Comparison of ENCODE assay signal across 20 cellular contexts in genomic region chr2:191488135-191488534, GRCh38.
DNase-seq lines count a peak whose midpoint lies in the region; ATAC-seq and TF ChIP-seq lines count a peak whose summit lies in the region.
"Had no signal": no experiment of that assay in that cellular context is flagged by ENCODE, and none has a peak within 500 bp of the region (broad histone marks: within the 10 kb centered on the region; RNA-seq: fewer than 3 reads in every experiment).

No MANE protein-coding gene starts in this region.

- no peak overlapping the region for H3K4me3 ChIP-seq in RWPE2 (ENCODE audit: severe bottlenecking)
- H3K4me3 ChIP-seq: lung, neural progenitor cell, right atrium auricular region, testis had no signal

- DNase-seq in A172 (ENCODE audit: low spot score) (peak; percentile 59), HFFc6 (no peak), RWPE2 (ENCODE audit: low spot score) (peak; percentile 74), islet precursor cell (peak; percentile 90), NCI-H1436 (lab: John Stamatoyannopoulos, UW) (no peak), GM20000 (ENCODE audit: low spot score) (no peak)
- DNase-seq in activated naive CD4-positive, alpha-beta T cell treated with anti-CD3 and anti-CD28 coated beads, Interleukin-2, amount 10 ng/mL, durations not matched to agents 7 days and 5 days, result no peak
- DNase-seq: activated CD8-positive, alpha-beta T cell treated with anti-CD3 and anti-CD28 coated beads, Interleukin-2, amount 10 ng/mL, durations not matched to agents 7 days and 5 days; anterior cingulate cortex; COR-L47; dermis blood vessel endothelial cell; NCI-H1092 treated with DMSO at 0.1 percent for 48 hours; NK-92 treated with Interleukin-12 subunit alpha and Interleukin-12 subunit beta, amount 100 ng/mL, for 24 hours; testis had no signal

- peak overlapping the region; percentile 77; the same call in 1 of the 2 replicates for H3K4me3 Mint-ChIP-seq in HFFc6
- H3K4me3 Mint-ChIP-seq in activated naive CD4-positive, alpha-beta T cell treated with anti-CD3 and anti-CD28 coated beads, Interleukin-2, amount 10 ng/mL, durations not matched to agents 7 days and 5 days, result no peak overlapping the region
- H3K4me3 Mint-ChIP-seq: activated CD8-positive, alpha-beta T cell treated with anti-CD3 and anti-CD28 coated beads, Interleukin-2, amount 10 ng/mL, durations not matched to agents 7 days and 5 days; neural progenitor cell had no signal

- CTCF ChIA-PET in activated naive CD4-positive, alpha-beta T cell treated with anti-CD3 and anti-CD28 coated beads, Interleukin-2, amount 10 ng/mL, durations not matched to agents 7 days and 5 days (lab: Charles Lee), result no interaction called here

- H3K4me1 ChIP-seq in RWPE2 (ENCODE audit: insufficient read depth, poor library complexity, severe bottlenecking), result peaks cover 24% of the 10 kb centered on the region
- H3K4me1 ChIP-seq: neural progenitor cell, right atrium auricular region, testis had no signal

- H3K9me3 Mint-ChIP-seq in HFFc6, result peaks cover 6% of the 10 kb centered on the region; the same call in 1 of the 2 replicates
- H3K9me3 Mint-ChIP-seq in activated naive CD4-positive, alpha-beta T cell treated with anti-CD3 and anti-CD28 coated beads, Interleukin-2, amount 10 ng/mL, durations not matched to agents 7 days and 5 days, result peaks cover 2% of the 10 kb centered on the region

- H3K27ac Mint-ChIP-seq in HFFc6, result peak overlapping the region; percentile 90; the same call in 1 of the 2 replicates
- no peak overlapping the region for H3K27ac Mint-ChIP-seq in activated naive CD4-positive, alpha-beta T cell treated with anti-CD3 and anti-CD28 coated beads, Interleukin-2, amount 10 ng/mL, durations not matched to agents 7 days and 5 days
- H3K27ac Mint-ChIP-seq: activated CD8-positive, alpha-beta T cell treated with anti-CD3 and anti-CD28 coated beads, Interleukin-2, amount 10 ng/mL, durations not matched to agents 7 days and 5 days; activated T-helper 2 cell treated with anti-CD3 and anti-CD28 coated beads, Interferon-gamma antibody, Interleukin-2, Interleukin-4, amounts not matched to agents 10 μg/mL and 5 μg/mL and 100 μg/mL, durations not matched to agents 14 hours and 24 hours and 36 hours; neural progenitor cell had no signal

- no peaks in the 10 kb centered on the region for H3K36me3 ChIP-seq in RWPE2 (ENCODE audit: low read depth)
- H3K36me3 ChIP-seq: neural progenitor cell, right atrium auricular region had no signal

- no peaks in the 10 kb centered on the region for H3K27me3 ChIP-seq in RWPE2 (ENCODE audit: insufficient read depth, poor library complexity, severe bottlenecking)
- H3K27me3 ChIP-seq: neural progenitor cell, right atrium auricular region, testis had no signal

- no peaks in the 10 kb centered on the region for H3K9me3 ChIP-seq in RWPE2 (ENCODE audit: severe bottlenecking)
- H3K9me3 ChIP-seq: testis had no signal

- H3K27ac ChIP-seq in RWPE2 (ENCODE audit: poor library complexity, severe bottlenecking), result peak overlapping the region; percentile 53
- H3K27ac ChIP-seq: neural progenitor cell, right atrium auricular region, testis had no signal

- ATAC-seq in RWPE2 (ENCODE audit: low read depth) (peak; percentile 63), HG03045 (IDR thresholded peaks at IDR 0.05; ENCODE audit: unreplicated experiment) (no peak)
- ATAC-seq: activated CD8-positive, alpha-beta T cell treated with anti-CD3 and anti-CD28 coated beads, Interleukin-2, amount 10 ng/mL, durations not matched to agents 7 days and 5 days; SK-N-SH treated with all-trans-retinoic acid at 6 μM for 48 hours had no signal

- H3K4me1 Mint-ChIP-seq in HFFc6 (ENCODE audit: low read depth), result peaks cover 48% of the 10 kb centered on the region
- no peaks in the 10 kb centered on the region for H3K4me1 Mint-ChIP-seq in activated naive CD4-positive, alpha-beta T cell treated with anti-CD3 and anti-CD28 coated beads, Interleukin-2, amount 10 ng/mL, durations not matched to agents 7 days and 5 days

- TF ChIP-seq CTCF in HFFc6 (IDR thresholded peaks at IDR 0.05), result no peak
- TF ChIP-seq CTCF in RWPE2 (IDR thresholded peaks at IDR 0.05; ENCODE audit: poor library complexity, severe bottlenecking), result no peak
- no peak for TF ChIP-seq CTCF in GM20000 (IDR thresholded peaks at IDR 0.05; ENCODE audit: extremely low read depth, missing control alignments)

- H3K36me3 Mint-ChIP-seq in HFFc6 (ENCODE audit: low read depth), result peaks cover 11% of the 10 kb centered on the region
- no peaks in the 10 kb centered on the region for H3K36me3 Mint-ChIP-seq in activated naive CD4-positive, alpha-beta T cell treated with anti-CD3 and anti-CD28 coated beads, Interleukin-2, amount 10 ng/mL, durations not matched to agents 7 days and 5 days

- H3K27me3 Mint-ChIP-seq in HFFc6 (ENCODE audit: insufficient read depth), result peaks cover 3% of the 10 kb centered on the region
- peaks cover 10% of the 10 kb centered on the region for H3K27me3 Mint-ChIP-seq in activated naive CD4-positive, alpha-beta T cell treated with anti-CD3 and anti-CD28 coated beads, Interleukin-2, amount 10 ng/mL, durations not matched to agents 7 days and 5 days

Comparison
In these comparisons a context has a peak if more than half of its experiments do, and no peak if none do; other contexts are left out.
1. DNase-seq: peak in A172 (single experiment), RWPE2 (single experiment) and islet precursor cell (single experiment); none in HFFc6 (single experiment), activated naive CD4-positive, alpha-beta T cell treated with anti-CD3 and anti-CD28 coated beads, Interleukin-2, amount 10 ng/mL, durations not matched to agents 7 days and 5 days (single experiment), NCI-H1436 (single experiment) and GM20000 (single experiment).